ENCODE assay signal across 24 cellular contexts in the genomic region with DNA sequence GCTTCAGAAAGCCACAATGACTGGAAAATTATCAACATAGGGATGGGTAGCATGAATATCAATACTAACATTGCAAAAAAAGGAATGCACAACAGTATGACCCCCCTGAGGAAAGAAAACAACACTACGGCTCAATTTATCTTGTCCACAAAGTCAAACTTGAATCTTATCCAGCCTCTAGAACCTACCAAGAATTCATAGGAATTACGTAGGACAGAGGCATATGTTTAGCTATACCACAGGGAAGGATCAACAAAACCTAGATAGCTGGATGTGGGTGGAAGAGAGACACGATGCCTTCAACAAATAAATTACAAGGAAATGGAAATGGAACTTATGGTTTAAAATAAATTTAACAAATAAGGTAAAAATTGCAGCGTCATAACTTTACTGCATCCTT. TPM values are rescaled to one million over a fixed set of nuclear protein-coding genes. Genes with fewer than 3 reads are reported as not detected.
"Had no signal": no experiment of that assay in that cellular context is flagged by ENCODE, and none has a peak within 500 bp of the region (broad histone marks: within the 10 kb centered on the region; RNA-seq: fewer than 3 reads in every experiment).

No MANE protein-coding gene starts in this region.

- H3K4me3 ChIP-seq: lung, tibial nerve, uterus had no signal

- H3K27ac Mint-ChIP-seq: activated CD4-positive, alpha-beta T cell treated with anti-CD3 and anti-CD28 coated beads, Interleukin-2, amount 10 ng/mL, durations not matched to agents 24 days and 14 days; activated CD8-positive, alpha-beta T cell treated with anti-CD3 and anti-CD28 coated beads for 36 hours; activated naive CD4-positive, alpha-beta T cell treated with anti-CD3 and anti-CD28 coated beads for 36 hours; activated naive CD8-positive, alpha-beta T cell treated with anti-CD3 and anti-CD28 coated beads, Interleukin-2, amount 50 U/mL, for 24 hours; activated T-helper 17 cell treated with anti-CD3 and anti-CD28 coated beads, Interleukin-2, amount 50 U/mL, for 72 hours; mesothelial cell of epicardium; natural killer cell treated with Interleukin-12 subunit alpha and Interleukin-12 subunit beta and Interleukin-15 and Interleukin-18, amount 100 ng/mL, for 72 hours had no signal

- H3K4me1 ChIP-seq: uterus had no signal

- H3K4me1 Mint-ChIP-seq: activated CD4-positive, alpha-beta T cell treated with anti-CD3 and anti-CD28 coated beads, Interleukin-2, amount 10 ng/mL, durations not matched to agents 24 days and 14 days; activated naive CD8-positive, alpha-beta T cell treated with anti-CD3 and anti-CD28 coated beads, Interleukin-2, amount 50 U/mL, for 24 hours; activated T-helper 17 cell treated with anti-CD3 and anti-CD28 coated beads, Interleukin-2, amount 50 U/mL, for 72 hours had no signal

- H3K36me3 ChIP-seq: neutrophil, tibial nerve, uterus had no signal

- H3K9me3 Mint-ChIP-seq: activated CD4-positive, alpha-beta T cell treated with anti-CD3 and anti-CD28 coated beads, Interleukin-2, amount 10 ng/mL, durations not matched to agents 24 days and 14 days; activated T-helper 17 cell treated with anti-CD3 and anti-CD28 coated beads, Interleukin-2, amount 50 U/mL, for 72 hours; mesothelial cell of epicardium had no signal

- H3K9me3 ChIP-seq: neutrophil, tibial nerve, uterus had no signal

- H3K4me3 Mint-ChIP-seq: activated CD4-positive, alpha-beta T cell treated with anti-CD3 and anti-CD28 coated beads, Interleukin-2, amount 10 ng/mL, durations not matched to agents 24 days and 14 days; activated CD8-positive, alpha-beta T cell treated with anti-CD3 and anti-CD28 coated beads for 36 hours; activated naive CD4-positive, alpha-beta T cell treated with anti-CD3 and anti-CD28 coated beads for 36 hours; activated naive CD8-positive, alpha-beta T cell treated with anti-CD3 and anti-CD28 coated beads, Interleukin-2, amount 50 U/mL, for 24 hours; activated T-helper 17 cell treated with anti-CD3 and anti-CD28 coated beads, Interleukin-2, amount 50 U/mL, for 72 hours; mesothelial cell of epicardium; natural killer cell treated with Interleukin-12 subunit alpha and Interleukin-12 subunit beta and Interleukin-15 and Interleukin-18, amount 100 ng/mL, for 72 hours had no signal

- H3K36me3 Mint-ChIP-seq: mesothelial cell of epicardium; natural killer cell treated with Interleukin-12 subunit alpha and Interleukin-12 subunit beta and Interleukin-15 and Interleukin-18, amount 100 ng/mL, for 72 hours had no signal

- H3K27me3 Mint-ChIP-seq: activated CD4-positive, alpha-beta T cell treated with anti-CD3 and anti-CD28 coated beads, Interleukin-2, amount 10 ng/mL, durations not matched to agents 24 days and 14 days; activated CD8-positive, alpha-beta T cell treated with anti-CD3 and anti-CD28 coated beads for 36 hours; activated naive CD8-positive, alpha-beta T cell treated with anti-CD3 and anti-CD28 coated beads, Interleukin-2, amount 50 U/mL, for 24 hours; natural killer cell treated with Interleukin-12 subunit alpha and Interleukin-12 subunit beta and Interleukin-15 and Interleukin-18, amount 100 ng/mL, for 72 hours had no signal

- ATAC-seq: activated CD8-positive, alpha-beta T cell treated with anti-CD3 and anti-CD28 coated beads for 36 hours; activated naive CD8-positive, alpha-beta T cell treated with anti-CD3 and anti-CD28 coated beads, Interleukin-2, amount 50 U/mL, for 24 hours; activated T-helper 17 cell treated with anti-CD3 and anti-CD28 coated beads, Interleukin-2, amount 50 U/mL, for 72 hours; left cardiac atrium; natural killer cell treated with Interleukin-12 subunit alpha and Interleukin-12 subunit beta and Interleukin-15 and Interleukin-18, amount 100 ng/mL, for 72 hours had no signal

- H3K27ac ChIP-seq: neutrophil, uterus had no signal

- DNase-seq: activated CD4-positive, alpha-beta T cell treated with anti-CD3 and anti-CD28 coated beads, Interleukin-2, amount 10 ng/mL, durations not matched to agents 24 days and 14 days; activated CD8-positive, alpha-beta T cell treated with anti-CD3 and anti-CD28 coated beads for 36 hours; activated naive CD4-positive, alpha-beta T cell treated with anti-CD3 and anti-CD28 coated beads for 36 hours; activated naive CD8-positive, alpha-beta T cell treated with anti-CD3 and anti-CD28 coated beads, Interleukin-2, amount 50 U/mL, for 24 hours; activated T-cell treated with anti-CD3 and anti-CD28 coated beads, Interleukin-2, amount 50 U/mL, for 1 hour; anterior cingulate cortex; effector memory CD4-positive, alpha-beta T cell; foreskin fibroblast; left cardiac atrium; posterior cingulate gyrus; stimulated activated CD4-positive, alpha-beta T cell treated with anti-CD3 and anti-CD28 coated beads, Interleukin-12 subunit alpha, Interleukin-12 subunit beta, amount 100 ng/mL, for 4 hours; stimulated activated CD4-positive, alpha-beta T cell treated with anti-CD3 and anti-CD28 coated beads, Interleukin-1b, Interleukin-23, amount 100 ng/mL, for 48 hours; stimulated activated CD8-positive, alpha-beta memory T cell treated with anti-CD3 and anti-CD28 coated beads, Interleukin-4, amount 100 ng/mL, for 48 hours; stimulated activated naive CD4-positive, alpha-beta T cell; T-helper 1 cell; T1000; uterus had no signal

- H3K27me3 ChIP-seq: neutrophil, tibial nerve, uterus had no signal

RNA-seq across cellular contexts. Expression of gene AGMO, which starts 54.6 kb away (rescaled TPM):
- total RNA-seq: activated CD4-positive, alpha-beta T cell treated with anti-CD3 and anti-CD28 coated beads, Interleukin-2, amount 10 ng/mL, durations not matched to agents 24 days and 14 days; activated CD8-positive, alpha-beta T cell treated with anti-CD3 and anti-CD28 coated beads for 36 hours; activated naive CD4-positive, alpha-beta T cell treated with anti-CD3 and anti-CD28 coated beads for 36 hours; activated T-helper 17 cell treated with anti-CD3 and anti-CD28 coated beads, Interleukin-2, amount 50 U/mL, for 72 hours; glomerular endothelial cell; natural killer cell treated with Interleukin-12 subunit alpha and Interleukin-12 subunit beta and Interleukin-15 and Interleukin-18, amount 100 ng/mL, for 72 hours had no signal
